18 cellular contexts compared by ENCODE assay signal in the genomic region with DNA sequence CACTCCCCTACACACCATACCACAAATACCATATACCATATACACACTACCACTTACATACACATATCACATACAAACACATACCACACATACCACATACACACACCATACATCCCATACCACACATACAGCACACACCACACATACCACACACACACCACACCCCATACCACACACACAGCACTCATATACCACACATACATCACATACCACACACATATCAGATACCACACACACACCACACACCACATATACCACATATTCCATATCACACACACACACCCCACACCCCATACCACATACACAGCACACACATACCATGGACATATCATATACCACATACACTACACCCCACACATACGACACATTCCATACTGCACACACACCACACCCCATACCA.
A peak's percentile ranks its signal among the peaks of the same experiment; 100 is the strongest.
DNase-seq lines count a peak whose midpoint lies in the region; ATAC-seq and TF ChIP-seq lines count a peak whose summit lies in the region.
"Had no signal": no experiment of that assay in that cellular context is flagged by ENCODE, and none has a peak within 500 bp of the region (broad histone marks: within the 10 kb centered on the region; RNA-seq: fewer than 3 reads in every experiment).

No MANE protein-coding gene starts in this region.

- H3K4me1 Mint-ChIP-seq in activated CD8-positive, alpha-beta memory T cell treated with anti-CD3 and anti-CD28 coated beads, Interleukin-2, amount 10 ng/mL, durations not matched to agents 7 days and 5 days = no peaks in the 10 kb centered on the region
- H3K4me1 Mint-ChIP-seq in stimulated activated effector memory CD8-positive, alpha-beta T cell treated with anti-CD3 and anti-CD28 coated beads, Interleukin-12 subunit alpha, Interleukin-12 subunit beta, amount 100 ng/mL, for 72 hours = no peaks in the 10 kb centered on the region
- H3K4me1 Mint-ChIP-seq: CD8-positive, alpha-beta memory T cell had no signal

- ATAC-seq in right cardiac atrium (no peak), Right ventricle myocardium superior (ENCODE audit: poor library complexity) (no peak), omental fat pad (ENCODE audit: low FRiP score) (no peak)
- ATAC-seq in activated CD8-positive, alpha-beta memory T cell treated with anti-CD3 and anti-CD28 coated beads, Interleukin-2, amount 10 ng/mL, durations not matched to agents 7 days and 5 days = no peak
- ATAC-seq in stimulated activated effector memory CD8-positive, alpha-beta T cell treated with anti-CD3 and anti-CD28 coated beads, Interleukin-12 subunit alpha, Interleukin-12 subunit beta, amount 100 ng/mL, for 72 hours = peak; percentile 35
- ATAC-seq: HCT116, K562 had no signal

- H3K79me1 ChIP-seq in mesenchymal stem cell (replicated peaks; ENCODE audit: low read length, poor library complexity, severe bottlenecking) = no peaks in the 10 kb centered on the region

- peaks cover 20% of the 10 kb centered on the region for H3K4me1 ChIP-seq in right cardiac atrium (ENCODE audit: control insufficient read depth, insufficient read depth, low read length)
- peaks cover 32% of the 10 kb centered on the region for H3K4me1 ChIP-seq in mesenchymal stem cell (ENCODE audit: control insufficient read depth, insufficient read depth, low read depth, low read length)
- H3K4me1 ChIP-seq: Peyer's patch had no signal

- H3K9me3 ChIP-seq in right cardiac atrium (ENCODE audit: control insufficient read depth, low read length) (no peaks in the 10 kb centered on the region), mesenchymal stem cell (ENCODE audit: control insufficient read depth, low read length) (no peaks in the 10 kb centered on the region)
- H3K9me3 ChIP-seq: Peyer's patch had no signal

- peak overlapping the region; percentile 56 for H4K91ac ChIP-seq in mesenchymal stem cell (ENCODE audit: low read length)

- H3K27me3 ChIP-seq in right cardiac atrium (ENCODE audit: control insufficient read depth, insufficient read depth) (no peaks in the 10 kb centered on the region), mesenchymal stem cell (ENCODE audit: control insufficient read depth in 1 of 2, insufficient read depth in 1 of 2, low read length in 2 of 2) (peaks cover 0 to 5% of the 10 kb centered on the region in 2 experiments)
- H3K27me3 ChIP-seq: Peyer's patch had no signal

- WGBS in right cardiac atrium = 94% methylated on average over 1 of the region's 1 CpG
- WGBS in mesenchymal stem cell = 100% methylated on average over 1 of the region's 1 CpG

- no peak for TF ChIP-seq CTCF in omental fat pad (IDR thresholded peaks at IDR 0.05)

- CTCF ChIA-PET in activated CD8-positive, alpha-beta memory T cell treated with anti-CD3 and anti-CD28 coated beads, Interleukin-2, amount 10 ng/mL, durations not matched to agents 7 days and 5 days (lab: Charles Lee) = no interaction called here

- H3K4ac ChIP-seq in mesenchymal stem cell (ENCODE audit: low read depth in 1 of 2, low read length in 2 of 2) = peak overlapping the region in 1 of 2 experiments; percentile 46

- no peak overlapping the region for H3K23ac ChIP-seq in mesenchymal stem cell (ENCODE audit: low read length in 2 of 2)

- no peak for DNase-seq in right cardiac atrium
- DNase-seq in Right ventricle myocardium superior = no peak
- peak; percentile 39 for DNase-seq in activated CD8-positive, alpha-beta memory T cell treated with anti-CD3 and anti-CD28 coated beads, Interleukin-2, amount 10 ng/mL, durations not matched to agents 7 days and 5 days
- no peak for DNase-seq in mesenchymal stem cell
- DNase-seq in stimulated activated effector memory CD8-positive, alpha-beta T cell treated with anti-CD3 and anti-CD28 coated beads, Interleukin-12 subunit alpha, Interleukin-12 subunit beta, amount 100 ng/mL, for 72 hours (ENCODE audit: low spot score in 2 of 2) = peak in 1 of 2 donors; percentile 28
- no peak for DNase-seq in posterior vena cava (ENCODE audit: low spot score)
- DNase-seq in omental fat pad (ENCODE audit: low spot score) = no peak
- DNase-seq: ACHN; C1 segment of cervical spinal cord; CD8-positive, alpha-beta memory T cell; DMS79; GM23248; NCI-H1092 treated with DMSO at 0.1 percent for 48 hours; NCI-H146; NCI-H2081 had no signal

- H2BK15ac ChIP-seq in mesenchymal stem cell (ENCODE audit: low read depth, poor library complexity, severe bottlenecking) = no peak overlapping the region

- H3K27ac ChIP-seq in right cardiac atrium (ENCODE audit: low read length) = peak overlapping the region; percentile 9
- no peak overlapping the region for H3K27ac ChIP-seq in mesenchymal stem cell (ENCODE audit: low read length, poor library complexity, severe bottlenecking)
- H3K27ac ChIP-seq: GM23248, Peyer's patch had no signal

- H3K4me3 ChIP-seq in right cardiac atrium (ENCODE audit: low read length) (no peak overlapping the region), mesenchymal stem cell (ENCODE audit: insufficient read depth in 1 of 2, low read depth in 1 of 2, low read length in 2 of 2) (no peak overlapping the region)
- H3K4me3 ChIP-seq: GM23248, K562, Peyer's patch had no signal

- no peaks in the 10 kb centered on the region for H3K9me3 Mint-ChIP-seq in activated CD8-positive, alpha-beta memory T cell treated with anti-CD3 and anti-CD28 coated beads, Interleukin-2, amount 10 ng/mL, durations not matched to agents 7 days and 5 days (ENCODE audit: low read depth)
- H3K9me3 Mint-ChIP-seq in stimulated activated effector memory CD8-positive, alpha-beta T cell treated with anti-CD3 and anti-CD28 coated beads, Interleukin-12 subunit alpha, Interleukin-12 subunit beta, amount 100 ng/mL, for 72 hours = no peaks in the 10 kb centered on the region
- H3K9me3 Mint-ChIP-seq: CD8-positive, alpha-beta memory T cell had no signal

- H3K4me2 ChIP-seq in mesenchymal stem cell (ENCODE audit: low read length, poor library complexity, severe bottlenecking) = no peak overlapping the region

- no peak overlapping the region for H2AK5ac ChIP-seq in mesenchymal stem cell (ENCODE audit: low read length, severe bottlenecking)

- no peak overlapping the region for H4K8ac ChIP-seq in mesenchymal stem cell (ENCODE audit: low read length)

- H2BK120ac ChIP-seq in mesenchymal stem cell (ENCODE audit: low read depth, low read length) = no peak overlapping the region

- H3K14ac ChIP-seq in mesenchymal stem cell (ENCODE audit: low read length in 2 of 2) = peak overlapping the region in 1 of 2 experiments; percentile 94

- no peaks in the 10 kb centered on the region for H3K27me3 Mint-ChIP-seq in activated CD8-positive, alpha-beta memory T cell treated with anti-CD3 and anti-CD28 coated beads, Interleukin-2, amount 10 ng/mL, durations not matched to agents 7 days and 5 days

- no peak overlapping the region for H2BK5ac ChIP-seq in mesenchymal stem cell (ENCODE audit: low read depth, low read length, poor library complexity, severe bottlenecking)

- H3K36me3 Mint-ChIP-seq in activated CD8-positive, alpha-beta memory T cell treated with anti-CD3 and anti-CD28 coated beads, Interleukin-2, amount 10 ng/mL, durations not matched to agents 7 days and 5 days = no peaks in the 10 kb centered on the region
- H3K36me3 Mint-ChIP-seq in stimulated activated effector memory CD8-positive, alpha-beta T cell treated with anti-CD3 and anti-CD28 coated beads, Interleukin-12 subunit alpha, Interleukin-12 subunit beta, amount 100 ng/mL, for 72 hours = no peaks in the 10 kb centered on the region
- H3K36me3 Mint-ChIP-seq: CD8-positive, alpha-beta memory T cell had no signal

- peak overlapping the region; percentile 34 to 51 for H2BK12ac ChIP-seq in mesenchymal stem cell (ENCODE audit: low read length in 2 of 2)

- H3K9ac ChIP-seq in mesenchymal stem cell (ENCODE audit: low read length) = no peak overlapping the region
- H3K9ac ChIP-seq: GM23248 had no signal

- H3K18ac ChIP-seq in mesenchymal stem cell (ENCODE audit: low read depth in 1 of 2, low read length in 2 of 2) = peak overlapping the region in 1 of 2 experiments; percentile 71

- no peak overlapping the region for H3K4me3 Mint-ChIP-seq in activated CD8-positive, alpha-beta memory T cell treated with anti-CD3 and anti-CD28 coated beads, Interleukin-2, amount 10 ng/mL, durations not matched to agents 7 days and 5 days
- H3K4me3 Mint-ChIP-seq in stimulated activated effector memory CD8-positive, alpha-beta T cell treated with anti-CD3 and anti-CD28 coated beads, Interleukin-12 subunit alpha, Interleukin-12 subunit beta, amount 100 ng/mL, for 72 hours = no peak overlapping the region
- H3K4me3 Mint-ChIP-seq: CD8-positive, alpha-beta memory T cell had no signal

- intact Hi-C loops in right cardiac atrium (cut with DNase I) (no loop called here), Right ventricle myocardium superior (cut with DNase I) (no loop called here), posterior vena cava (cut with DNase I) (no loop called here)

- no peaks in the 10 kb centered on the region for H3K36me3 ChIP-seq in mesenchymal stem cell (ENCODE audit: control insufficient read depth in 1 of 2, insufficient read depth in 2 of 2, low read depth in 1 of 2, low read length in 2 of 2)
- H3K36me3 ChIP-seq: Peyer's patch had no signal

- H2AFZ ChIP-seq in mesenchymal stem cell (ENCODE audit: low read depth, low read length) = no peak overlapping the region
- H2AFZ ChIP-seq: GM23248 had no signal

- H3K27ac Mint-ChIP-seq in activated CD8-positive, alpha-beta memory T cell treated with anti-CD3 and anti-CD28 coated beads, Interleukin-2, amount 10 ng/mL, durations not matched to agents 7 days and 5 days = no peak overlapping the region
- no peak overlapping the region for H3K27ac Mint-ChIP-seq in stimulated activated effector memory CD8-positive, alpha-beta T cell treated with anti-CD3 and anti-CD28 coated beads, Interleukin-12 subunit alpha, Interleukin-12 subunit beta, amount 100 ng/mL, for 72 hours
- H3K27ac Mint-ChIP-seq: CD8-positive, alpha-beta memory T cell had no signal
